In genomic region chr18:715626-716025, GRCh38 we compare ENCODE assay signal across 14 cellular contexts. TPM values are rescaled to one million over a fixed set of nuclear protein-coding genes. Genes with fewer than 3 reads are reported as not detected.
A peak's percentile ranks its signal among the peaks of the same experiment; 100 is the strongest.
DNase-seq lines count a peak whose midpoint lies in the region; ATAC-seq, FAIRE-seq and TF ChIP-seq lines count a peak whose summit lies in the region.
"Had no signal": no experiment of that assay in that cellular context is flagged by ENCODE, and none has a peak within 500 bp of the region (broad histone marks: within the 10 kb centered on the region; RNA-seq: fewer than 3 reads in every experiment).

No MANE protein-coding gene starts in this region.

- no TSS peak for BruUV-seq in HepG2 (replicated peaks; lab: Mats Ljungman, UMichigan)

- no peaks in the 10 kb centered on the region for H3K27me3 ChIP-seq in MG63
- H3K27me3 ChIP-seq in HepG2 (ENCODE audit: control insufficient read depth in 1 of 2, insufficient read depth in 2 of 2, low read length in 2 of 2): no peaks in the 10 kb centered on the region
- H3K27me3 ChIP-seq: tibial nerve had no signal

- ATAC-seq in effector memory CD8-positive, alpha-beta T cell (replicated peaks): no peak
- ATAC-seq in HepG2: no peak
- ATAC-seq: HCT116 had no signal

- no peak overlapping the region for H3K27ac ChIP-seq in HepG2 (ENCODE audit: extremely low read length, insufficient read depth, low read length)
- H3K27ac ChIP-seq: tibial nerve, VCaP had no signal

- no peaks in the 10 kb centered on the region; the same call in 1 of the 2 replicates for H3K36me3 ChIP-seq in MG63
- no peaks in the 10 kb centered on the region for H3K36me3 ChIP-seq in HepG2 (replicated peaks in 1 of 2; ENCODE audit: control insufficient read depth in 1 of 2, insufficient read depth in 2 of 2, low read length in 2 of 2)
- H3K36me3 ChIP-seq: tibial nerve had no signal

- no peak overlapping the region for H3K4me3 Mint-ChIP-seq in effector memory CD8-positive, alpha-beta T cell
- H3K4me3 Mint-ChIP-seq in stimulated activated naive CD8-positive, alpha-beta T cell treated with anti-CD3 and anti-CD28 coated beads, Interleukin-15, Interleukin-2, amounts not matched to agents 100 ng/mL and 50 ng/mL, for 24 hours: peak overlapping the region; percentile 51
- no peak overlapping the region for H3K4me3 Mint-ChIP-seq in activated T-helper 2 cell treated with anti-CD3 and anti-CD28 coated beads, Interferon-gamma antibody, Interleukin-2, Interleukin-4, amounts not matched to agents 10 μg/mL and 5 μg/mL and 100 μg/mL, durations not matched to agents 14 hours and 24 hours and 36 hours (ENCODE audit: low read depth)
- no peak overlapping the region for H3K4me3 Mint-ChIP-seq in nephron progenitor cell

- peaks cover 12% of the 10 kb centered on the region for H3K79me2 ChIP-seq in HepG2 (ENCODE audit: insufficient read depth, low read length)

- TF ChIP-seq POLR2A in HepG2 (IDR thresholded peaks at IDR 0.05; ENCODE audit: insufficient read depth in 1 of 2, low read depth in 2 of 2, low read length in 2 of 2): no peak

- no peak overlapping the region for H3K9ac ChIP-seq in HepG2 (ENCODE audit: insufficient read depth, low read depth, low read length)

- no peak for TF ChIP-seq RAD21 in HepG2 (CRISPR knock-in tag; IDR thresholded peaks at IDR 0.05)

- H3K4me1 ChIP-seq in HepG2 (ENCODE audit: insufficient read depth, low read length): peaks cover 26% of the 10 kb centered on the region

- peaks cover 20% of the 10 kb centered on the region for H3K36me3 Mint-ChIP-seq in effector memory CD8-positive, alpha-beta T cell (ENCODE audit: insufficient read depth)
- H3K36me3 Mint-ChIP-seq in stimulated activated naive CD8-positive, alpha-beta T cell treated with anti-CD3 and anti-CD28 coated beads, Interleukin-15, Interleukin-2, amounts not matched to agents 100 ng/mL and 50 ng/mL, for 24 hours (ENCODE audit: low read depth): peaks cover 20% of the 10 kb centered on the region
- H3K36me3 Mint-ChIP-seq in activated T-helper 2 cell treated with anti-CD3 and anti-CD28 coated beads, Interferon-gamma antibody, Interleukin-2, Interleukin-4, amounts not matched to agents 10 μg/mL and 5 μg/mL and 100 μg/mL, durations not matched to agents 14 hours and 24 hours and 36 hours (ENCODE audit: low read depth): peaks cover 9% of the 10 kb centered on the region
- peaks cover 13% of the 10 kb centered on the region for H3K36me3 Mint-ChIP-seq in nephron progenitor cell (ENCODE audit: low read depth)

- no peak overlapping the region for H2AFZ ChIP-seq in HepG2 (ENCODE audit: low read length)

- H3K4me3 ChIP-seq in MG63 (no peak overlapping the region), HepG2 (replicated peaks in 1 of 3; ENCODE audit: insufficient read depth in 1 of 3, low read depth in 2 of 3, low read length in 3 of 3) (no peak overlapping the region)
- H3K4me3 ChIP-seq: tibial nerve had no signal

- FAIRE-seq in HepG2 (lab: Jason Lieb, UNC): no peak
- FAIRE-seq: GM19239 had no signal

- in situ Hi-C loops in HepG2 (cut with HindIII; ENCODE audit: extremely low pct_ligation_motif_present, low pct_unique_long_range_greater_than_20kb): no loop called here

- H3K9me3 ChIP-seq in MG63 (peaks cover 6% of the 10 kb centered on the region; the same call in 1 of the 2 replicates), HepG2 (ENCODE audit: low read length) (no peaks in the 10 kb centered on the region)

- H3K27me3 Mint-ChIP-seq in effector memory CD8-positive, alpha-beta T cell: no peaks in the 10 kb centered on the region
- H3K27me3 Mint-ChIP-seq in stimulated activated naive CD8-positive, alpha-beta T cell treated with anti-CD3 and anti-CD28 coated beads, Interleukin-15, Interleukin-2, amounts not matched to agents 100 ng/mL and 50 ng/mL, for 24 hours: no peaks in the 10 kb centered on the region
- no peaks in the 10 kb centered on the region for H3K27me3 Mint-ChIP-seq in activated T-helper 2 cell treated with anti-CD3 and anti-CD28 coated beads, Interferon-gamma antibody, Interleukin-2, Interleukin-4, amounts not matched to agents 10 μg/mL and 5 μg/mL and 100 μg/mL, durations not matched to agents 14 hours and 24 hours and 36 hours (ENCODE audit: low read depth)
- H3K27me3 Mint-ChIP-seq in nephron progenitor cell (ENCODE audit: low read depth, poor library complexity): peaks cover 18% of the 10 kb centered on the region

- peaks cover 10 to 12% of the 10 kb centered on the region in 2 donors for H3K4me1 Mint-ChIP-seq in effector memory CD8-positive, alpha-beta T cell (ENCODE audit: low read depth in 2 of 2)
- peaks cover 46% of the 10 kb centered on the region for H3K4me1 Mint-ChIP-seq in stimulated activated naive CD8-positive, alpha-beta T cell treated with anti-CD3 and anti-CD28 coated beads, Interleukin-15, Interleukin-2, amounts not matched to agents 100 ng/mL and 50 ng/mL, for 24 hours (ENCODE audit: low read depth)
- H3K4me1 Mint-ChIP-seq in activated T-helper 2 cell treated with anti-CD3 and anti-CD28 coated beads, Interferon-gamma antibody, Interleukin-2, Interleukin-4, amounts not matched to agents 10 μg/mL and 5 μg/mL and 100 μg/mL, durations not matched to agents 14 hours and 24 hours and 36 hours (ENCODE audit: low read depth): peaks cover 31% of the 10 kb centered on the region
- peaks cover 10% of the 10 kb centered on the region for H3K4me1 Mint-ChIP-seq in nephron progenitor cell

- no peak overlapping the region for H3K4me2 ChIP-seq in HepG2 (ENCODE audit: low read depth, low read length)

- CTCF ChIA-PET in HepG2 (lab: Yijun Ruan, JAX; ENCODE audit: low intra/inter-chr PET ratio, low total read pairs): no interaction called here

- no peak for TF ChIP-seq CTCF in HepG2 (CRISPR knock-in tag; IDR thresholded peaks at IDR 0.05)
- TF ChIP-seq CTCF in nephron progenitor cell (IDR thresholded peaks at IDR 0.05): no peak

- 94% methylated on average over 1 of the region's 1 CpG for WGBS in HepG2 (ENCODE audit: low lambda C conversion rate)

- peak overlapping the region; percentile 41 to 49 for H3K27ac Mint-ChIP-seq in effector memory CD8-positive, alpha-beta T cell
- H3K27ac Mint-ChIP-seq in stimulated activated naive CD8-positive, alpha-beta T cell treated with anti-CD3 and anti-CD28 coated beads, Interleukin-15, Interleukin-2, amounts not matched to agents 100 ng/mL and 50 ng/mL, for 24 hours: peak overlapping the region; percentile 91
- no peak overlapping the region for H3K27ac Mint-ChIP-seq in activated T-helper 2 cell treated with anti-CD3 and anti-CD28 coated beads, Interferon-gamma antibody, Interleukin-2, Interleukin-4, amounts not matched to agents 10 μg/mL and 5 μg/mL and 100 μg/mL, durations not matched to agents 14 hours and 24 hours and 36 hours
- H3K27ac Mint-ChIP-seq in nephron progenitor cell: no peak overlapping the region

- TF ChIP-seq EP300 in HepG2 (IDR thresholded peaks at IDR 0.05; ENCODE audit: low read depth in 2 of 2, low read length in 2 of 2): no peak
- no peak for TF ChIP-seq EP300 in HepG2 (CRISPR knock-in tag; IDR thresholded peaks at IDR 0.05; ENCODE audit: borderline replicate concordance)

- DNase-seq in activated gamma-delta T cell treated with anti-CD3 and anti-CD28 coated beads, Interleukin-2, amount 50 U/mL, for 16 hours (ENCODE audit: low read depth): peak; percentile 5
- DNase-seq in activated gamma-delta T cell treated with Interleukin-2 at 50 U/mL for 16 hours: no peak
- DNase-seq in MG63: peak; percentile 66
- no peak for DNase-seq in effector memory CD8-positive, alpha-beta T cell
- no peak for DNase-seq in activated T-helper 2 cell treated with anti-CD3 and anti-CD28 coated beads, Interferon-gamma antibody, Interleukin-2, Interleukin-4, amounts not matched to agents 10 μg/mL and 5 μg/mL and 100 μg/mL, durations not matched to agents 14 hours and 24 hours and 36 hours (ENCODE audit: low spot score)
- no peak for DNase-seq in HepG2 (ENCODE audit: low spot score)
- DNase-seq in nephron progenitor cell: no peak
- DNase-seq: CD8-positive, alpha-beta memory T cell; NCI-H2227 treated with DMSO at 0.1 percent for 48 hours had no signal

- intact Hi-C loops in activated T-helper 2 cell treated with anti-CD3 and anti-CD28 coated beads, Interferon-gamma antibody, Interleukin-2, Interleukin-4, amounts not matched to agents 10 μg/mL and 5 μg/mL and 100 μg/mL, durations not matched to agents 14 hours and 24 hours and 36 hours (cut with micrococcal nuclease): loop anchor here (10.0 kb wide), 1 partner anchor 451 kb away; the partner anchor contains the start of gene THOC1
- intact Hi-C loops in HepG2 (cut with micrococcal nuclease; ENCODE audit: unreplicated experiment): no loop called here

- no peaks in the 10 kb centered on the region for H3K9me3 Mint-ChIP-seq in effector memory CD8-positive, alpha-beta T cell
- H3K9me3 Mint-ChIP-seq in stimulated activated naive CD8-positive, alpha-beta T cell treated with anti-CD3 and anti-CD28 coated beads, Interleukin-15, Interleukin-2, amounts not matched to agents 100 ng/mL and 50 ng/mL, for 24 hours: no peaks in the 10 kb centered on the region
- no peaks in the 10 kb centered on the region for H3K9me3 Mint-ChIP-seq in activated T-helper 2 cell treated with anti-CD3 and anti-CD28 coated beads, Interferon-gamma antibody, Interleukin-2, Interleukin-4, amounts not matched to agents 10 μg/mL and 5 μg/mL and 100 μg/mL, durations not matched to agents 14 hours and 24 hours and 36 hours
- peaks cover 16% of the 10 kb centered on the region for H3K9me3 Mint-ChIP-seq in nephron progenitor cell

- POLR2A ChIA-PET in HepG2 (lab: Yijun Ruan, JAX): no interaction called here

- no peaks in the 10 kb centered on the region for H4K20me1 ChIP-seq in HepG2 (ENCODE audit: insufficient read depth, low read length)

RNA-seq across cellular contexts. Expression of gene ENOSF1, which starts 3.2 kb away (rescaled TPM):
- 0.27 and 7.8 TPM in 2 replicates for total RNA-seq in MG63 (2014; rRNA removed; shearing (Covaris generic); ENCODE audit: low replicate concordance)
- total RNA-seq in activated T-helper 2 cell treated with anti-CD3 and anti-CD28 coated beads, Interferon-gamma antibody, Interleukin-2, Interleukin-4, amounts not matched to agents 10 μg/mL and 5 μg/mL and 100 μg/mL, durations not matched to agents 14 hours and 24 hours and 36 hours: 93.6 and 102 TPM in 2 replicates
- total RNA-seq in HepG2 (2016; rRNA removed; fragmentation: Illumina TruSeq; extraction: Trizol): 21.1 and 37.6 TPM in 2 replicates
- 8.2 and 9.8 TPM in 2 replicates for total RNA-seq in HepG2 (2016; cell fraction: cytosol; rRNA removed; fragmentation: Illumina TruSeq; extraction: Trizol; ENCODE audit: low read depth)
- 25.4 and 34.5 TPM in 2 replicates for total RNA-seq in HepG2 (2016; cell fraction: insoluble cytoplasmic fraction; rRNA removed; fragmentation: Illumina TruSeq; extraction: Trizol)
- 8.9 and 9.6 TPM in 2 replicates for total RNA-seq in HepG2 (2016; cell fraction: membrane; rRNA removed; fragmentation: Illumina TruSeq; extraction: Trizol)
- total RNA-seq in HepG2 (2016; cell fraction: nucleus; rRNA removed; fragmentation: Illumina TruSeq; extraction: Trizol): 59.4 and 77.1 TPM in 2 replicates
- polyA plus RNA-seq in HepG2 (2011; rRNA removed): 38.2 and 40.1 TPM in 2 replicates
- polyA plus RNA-seq in HepG2 (2011; cell fraction: cytosol; rRNA removed): 10.1 and 10.8 TPM in 2 replicates
- polyA plus RNA-seq in HepG2 (2011; cell fraction: nucleus; rRNA removed): 182 and 188 TPM in 2 replicates
- 22.6 and 32.9 TPM in 2 replicates for polyA plus RNA-seq in HepG2 (2012)
- polyA plus RNA-seq in HepG2 (2016; cell fraction: cytosol; fragmentation: Illumina TruSeq; extraction: Trizol; ENCODE audit: low read depth): 2.2 and 3.1 TPM in 2 replicates
- polyA plus RNA-seq in HepG2 (2016; cell fraction: insoluble cytoplasmic fraction; fragmentation: Illumina TruSeq; extraction: Trizol; ENCODE audit: low read depth): 23.8 and 27.2 TPM in 2 replicates
- 6.1 and 7.0 TPM in 2 replicates for polyA plus RNA-seq in HepG2 (2016; cell fraction: membrane; fragmentation: Illumina TruSeq; extraction: Trizol; ENCODE audit: low read depth)
- polyA plus RNA-seq in HepG2 (2016; cell fraction: nucleus; fragmentation: Illumina TruSeq; extraction: Trizol; ENCODE audit: insufficient read depth, low read depth): 131 and 139 TPM in 2 replicates
- 73.7 and 121 TPM in 2 replicates for polyA minus RNA-seq in HepG2 (2011; rRNA and poly(A)+ RNA removed; ENCODE audit: low replicate concordance)
- 8.3 and 11.0 TPM in 2 replicates for polyA minus RNA-seq in HepG2 (2011; cell fraction: cytosol; rRNA and poly(A)+ RNA removed)
- 137 and 147 TPM in 2 replicates for polyA minus RNA-seq in HepG2 (2011; cell fraction: nucleus; rRNA and poly(A)+ RNA removed)

RNA-seq across cellular contexts. Expression of gene TYMS, which starts 58.2 kb away (rescaled TPM):
- 55.7 and 57.0 TPM in 2 replicates for total RNA-seq in MG63 (2014; rRNA removed; shearing (Covaris generic); ENCODE audit: low replicate concordance)
- total RNA-seq in activated T-helper 2 cell treated with anti-CD3 and anti-CD28 coated beads, Interferon-gamma antibody, Interleukin-2, Interleukin-4, amounts not matched to agents 10 μg/mL and 5 μg/mL and 100 μg/mL, durations not matched to agents 14 hours and 24 hours and 36 hours: 272 and 273 TPM in 2 replicates
- 80.1 and 186 TPM in 2 replicates for total RNA-seq in HepG2 (2016; rRNA removed; fragmentation: Illumina TruSeq; extraction: Trizol)
- 27.2 and 31.4 TPM in 2 replicates for total RNA-seq in HepG2 (2016; cell fraction: cytosol; rRNA removed; fragmentation: Illumina TruSeq; extraction: Trizol; ENCODE audit: low read depth)
- 77.9 and 183 TPM in 2 replicates for total RNA-seq in HepG2 (2016; cell fraction: insoluble cytoplasmic fraction; rRNA removed; fragmentation: Illumina TruSeq; extraction: Trizol)
- total RNA-seq in HepG2 (2016; cell fraction: membrane; rRNA removed; fragmentation: Illumina TruSeq; extraction: Trizol): 91.3 and 92.9 TPM in 2 replicates
- 89.4 and 101 TPM in 2 replicates for total RNA-seq in HepG2 (2016; cell fraction: nucleus; rRNA removed; fragmentation: Illumina TruSeq; extraction: Trizol)
- polyA plus RNA-seq in HepG2 (2011; rRNA removed): 84.9 and 106 TPM in 2 replicates
- polyA plus RNA-seq in HepG2 (2011; cell fraction: cytosol; rRNA removed): 66.6 and 93.1 TPM in 2 replicates
- polyA plus RNA-seq in HepG2 (2011; cell fraction: nucleus; rRNA removed): 30.9 and 37.2 TPM in 2 replicates
- 69.5 and 111 TPM in 2 replicates for polyA plus RNA-seq in HepG2 (2012)
- polyA plus RNA-seq in HepG2 (2016; cell fraction: cytosol; fragmentation: Illumina TruSeq; extraction: Trizol; ENCODE audit: low read depth): 61.0 and 61.1 TPM in 2 replicates
- polyA plus RNA-seq in HepG2 (2016; cell fraction: insoluble cytoplasmic fraction; fragmentation: Illumina TruSeq; extraction: Trizol; ENCODE audit: low read depth): 396 and 406 TPM in 2 replicates
- 107 and 113 TPM in 2 replicates for polyA plus RNA-seq in HepG2 (2016; cell fraction: membrane; fragmentation: Illumina TruSeq; extraction: Trizol; ENCODE audit: low read depth)
- polyA plus RNA-seq in HepG2 (2016; cell fraction: nucleus; fragmentation: Illumina TruSeq; extraction: Trizol; ENCODE audit: insufficient read depth, low read depth): 245 and 246 TPM in 2 replicates
- polyA minus RNA-seq in HepG2 (2011; rRNA and poly(A)+ RNA removed; ENCODE audit: low replicate concordance): 242 and 518 TPM in 2 replicates
- polyA minus RNA-seq in HepG2 (2011; cell fraction: cytosol; rRNA and poly(A)+ RNA removed): 59.7 and 82.7 TPM in 2 replicates
- polyA minus RNA-seq in HepG2 (2011; cell fraction: nucleus; rRNA and poly(A)+ RNA removed): 20.8 and 28.3 TPM in 2 replicates

Comparison
In these comparisons a context has a peak if more than half of its experiments do, and no peak if none do; other contexts are left out.
1. DNase-seq: peak in activated gamma-delta T cell treated with anti-CD3 and anti-CD28 coated beads, Interleukin-2, amount 50 U/mL, for 16 hours (single experiment) and MG63 (single experiment); none in activated gamma-delta T cell treated with Interleukin-2 at 50 U/mL for 16 hours (single experiment), effector memory CD8-positive, alpha-beta T cell (0 of 3), activated T-helper 2 cell treated with anti-CD3 and anti-CD28 coated beads, Interferon-gamma antibody, Interleukin-2, Interleukin-4, amounts not matched to agents 10 μg/mL and 5 μg/mL and 100 μg/mL, durations not matched to agents 14 hours and 24 hours and 36 hours (single experiment), HepG2 (single experiment) and nephron progenitor cell (single experiment).
2. H3K27ac Mint-ChIP-seq: peak in effector memory CD8-positive, alpha-beta T cell (2 of 2) and stimulated activated naive CD8-positive, alpha-beta T cell treated with anti-CD3 and anti-CD28 coated beads, Interleukin-15, Interleukin-2, amounts not matched to agents 100 ng/mL and 50 ng/mL, for 24 hours (single experiment); none in activated T-helper 2 cell treated with anti-CD3 and anti-CD28 coated beads, Interferon-gamma antibody, Interleukin-2, Interleukin-4, amounts not matched to agents 10 μg/mL and 5 μg/mL and 100 μg/mL, durations not matched to agents 14 hours and 24 hours and 36 hours (single experiment) and nephron progenitor cell (single experiment).